1 cellular context compared by ENCODE assay signal in the genomic region with DNA sequence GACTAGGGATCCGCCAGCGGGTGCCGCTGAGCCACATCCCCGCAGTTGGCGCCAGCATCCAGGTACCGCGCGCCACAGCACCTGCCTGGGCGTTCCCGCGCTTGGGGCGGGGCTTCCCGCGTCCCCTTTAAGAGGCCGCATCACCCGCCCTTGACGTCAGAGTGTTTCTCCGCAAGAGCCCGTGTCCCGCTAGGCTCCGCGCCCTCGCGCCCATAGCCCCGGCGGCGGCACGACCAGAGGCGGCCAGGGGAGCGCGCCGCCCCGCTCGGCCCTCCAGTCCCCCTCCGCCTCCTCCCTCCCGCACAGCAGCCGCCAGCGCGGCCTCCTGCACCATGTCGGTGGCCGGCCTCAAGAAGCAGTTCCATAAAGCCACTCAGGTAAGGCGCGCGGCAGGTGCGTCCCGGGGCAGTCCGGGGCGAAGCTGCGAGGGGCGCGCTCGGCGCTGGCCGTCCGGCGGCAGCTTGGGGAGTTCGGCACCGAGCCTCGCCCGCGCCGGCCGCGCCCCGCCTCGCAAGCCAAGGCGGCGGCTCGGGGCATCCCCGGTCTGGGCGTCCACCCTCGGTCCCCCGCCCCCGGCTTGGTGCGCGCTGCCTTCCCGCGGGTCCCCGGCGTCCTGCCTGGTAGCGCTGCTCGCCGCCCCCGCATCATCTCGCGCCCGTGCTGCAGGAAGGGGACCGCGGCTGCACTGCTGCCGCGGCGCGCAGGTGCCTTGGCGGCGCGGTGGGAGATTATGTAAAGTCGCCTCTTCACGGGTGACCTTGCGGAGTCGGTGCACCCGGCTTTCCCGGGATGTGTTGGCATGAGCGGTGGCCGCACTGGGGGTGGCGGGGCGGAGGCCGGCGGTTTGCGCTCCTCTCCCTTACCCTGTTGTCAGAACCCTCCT.
TF ChIP-seq lines count a peak whose summit lies in the region.

A gene (plus strand): TSS at position 156 of the 883 bp plus-strand sequence.

TF ChIP-seq in HEK293, 187 proteins besides CTCF, POLR2A, EP300 and RAD21 (continued from another document):
- TF ChIP-seq, protein P1, sequence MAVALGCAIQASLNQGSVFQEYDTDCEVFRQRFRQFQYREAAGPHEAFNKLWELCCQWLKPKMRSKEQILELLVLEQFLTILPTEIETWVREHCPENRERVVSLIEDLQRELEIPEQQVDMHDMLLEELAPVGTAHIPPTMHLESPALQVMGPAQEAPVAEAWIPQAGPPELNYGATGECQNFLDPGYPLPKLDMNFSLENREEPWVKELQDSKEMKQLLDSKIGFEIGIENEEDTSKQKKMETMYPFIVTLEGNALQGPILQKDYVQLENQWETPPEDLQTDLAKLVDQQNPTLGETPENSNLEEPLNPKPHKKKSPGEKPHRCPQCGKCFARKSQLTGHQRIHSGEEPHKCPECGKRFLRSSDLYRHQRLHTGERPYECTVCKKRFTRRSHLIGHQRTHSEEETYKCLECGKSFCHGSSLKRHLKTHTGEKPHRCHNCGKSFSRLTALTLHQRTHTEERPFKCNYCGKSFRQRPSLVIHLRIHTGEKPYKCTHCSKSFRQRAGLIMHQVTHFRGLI (tag by site-specific recombination; IDR thresholded peaks at IDR 0.05) = no peak; the same call in 1 of the 2 replicates
- TF ChIP-seq ZNF658 (tag by site-specific recombination; IDR thresholded peaks at IDR 0.05) = no peak
- TF ChIP-seq SP3 (tag by site-specific recombination; IDR thresholded peaks at IDR 0.05) = peak; percentile 68
- no peak for TF ChIP-seq ZNF529 (tag by site-specific recombination; IDR thresholded peaks at IDR 0.05; ENCODE audit: insufficient replicate concordance)
- no peak for TF ChIP-seq MYNN (tag by site-specific recombination; IDR thresholded peaks at IDR 0.05; ENCODE audit: borderline replicate concordance)
- TF ChIP-seq SALL2 (tag by site-specific recombination; IDR thresholded peaks at IDR 0.05; ENCODE audit: borderline replicate concordance) = no peak
- no peak for TF ChIP-seq ZNF146 (tag by site-specific recombination; IDR thresholded peaks at IDR 0.05)
- peak; percentile 35; the same call in 1 of the 2 replicates for TF ChIP-seq ZNF501 (tag by site-specific recombination; IDR thresholded peaks at IDR 0.05)
- peak; percentile 90 for TF ChIP-seq ZNF223 (tag by site-specific recombination; IDR thresholded peaks at IDR 0.05)
- TF ChIP-seq ZNF169 (tag by site-specific recombination; IDR thresholded peaks at IDR 0.05) = no peak
- TF ChIP-seq YY1 (tag by site-specific recombination; IDR thresholded peaks at IDR 0.05) = no peak
- TF ChIP-seq ZEB2 (tag by site-specific recombination; IDR thresholded peaks at IDR 0.05) = peak; percentile 66
- TF ChIP-seq ZBTB21 (tag by site-specific recombination; IDR thresholded peaks at IDR 0.05) = peak; percentile 82
- TF ChIP-seq, protein P2, sequence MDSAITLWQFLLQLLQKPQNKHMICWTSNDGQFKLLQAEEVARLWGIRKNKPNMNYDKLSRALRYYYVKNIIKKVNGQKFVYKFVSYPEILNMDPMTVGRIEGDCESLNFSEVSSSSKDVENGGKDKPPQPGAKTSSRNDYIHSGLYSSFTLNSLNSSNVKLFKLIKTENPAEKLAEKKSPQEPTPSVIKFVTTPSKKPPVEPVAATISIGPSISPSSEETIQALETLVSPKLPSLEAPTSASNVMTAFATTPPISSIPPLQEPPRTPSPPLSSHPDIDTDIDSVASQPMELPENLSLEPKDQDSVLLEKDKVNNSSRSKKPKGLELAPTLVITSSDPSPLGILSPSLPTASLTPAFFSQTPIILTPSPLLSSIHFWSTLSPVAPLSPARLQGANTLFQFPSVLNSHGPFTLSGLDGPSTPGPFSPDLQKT (IDR thresholded peaks at IDR 0.05; ENCODE audit: borderline replicate concordance, low read depth, low read length) = no peak
- TF ChIP-seq HOXA7 (CRISPR knock-in tag; IDR thresholded peaks at IDR 0.05; ENCODE audit: borderline replicate concordance) = no peak
- no peak for TF ChIP-seq ZNF560 (tag by site-specific recombination; IDR thresholded peaks at IDR 0.05; ENCODE audit: borderline replicate concordance)
- TF ChIP-seq ZNF510 (tag by site-specific recombination; IDR thresholded peaks at IDR 0.05; ENCODE audit: insufficient replicate concordance) = no peak
- 0 out of 2 replicates have a peak, but pooled peaks have one; percentile 36 for TF ChIP-seq ZNF76 (tag by site-specific recombination; IDR thresholded peaks at IDR 0.05; ENCODE audit: borderline replicate concordance, low read depth)
- peak; percentile 56 for TF ChIP-seq ZNF335 (tag by site-specific recombination; conservative IDR thresholded peaks at IDR 0.05)
- TF ChIP-seq SCRT1 (tag by site-specific recombination; IDR thresholded peaks at IDR 0.05; ENCODE audit: borderline replicate concordance) = no peak
- TF ChIP-seq KLF10 (tag by site-specific recombination; IDR thresholded peaks at IDR 0.05) = no peak
- no peak for TF ChIP-seq ZNF433 (tag by site-specific recombination; IDR thresholded peaks at IDR 0.05; ENCODE audit: low read depth)
- no peak for TF ChIP-seq ZNF248 (tag by site-specific recombination; IDR thresholded peaks at IDR 0.05)
- peak; percentile 39; the same call in 1 of the 2 replicates for TF ChIP-seq KLF7 (tag by site-specific recombination; IDR thresholded peaks at IDR 0.05; ENCODE audit: borderline replicate concordance)
